ENCODE assay signal across 13 cellular contexts in genomic region chr4:90215286-90215685, GRCh38.
A peak's percentile ranks its signal among the peaks of the same experiment; 100 is the strongest.
DNase-seq lines count a peak whose midpoint lies in the region; ATAC-seq lines count a peak whose summit lies in the region.
"Had no signal": no experiment of that assay in that cellular context is flagged by ENCODE, and none has a peak within 500 bp of the region (broad histone marks: within the 10 kb centered on the region; RNA-seq: fewer than 3 reads in every experiment).

No MANE protein-coding gene starts in this region.

- no peak overlapping the region for H2BK5ac ChIP-seq in mesendoderm (ENCODE audit: low read length)

- no peaks in the 10 kb centered on the region for H3K27me3 ChIP-seq in mesendoderm (ENCODE audit: insufficient read depth, low read length, poor library complexity)

- H3K79me2 ChIP-seq in mesendoderm (ENCODE audit: control insufficient read depth, insufficient read depth, low read length): no peaks in the 10 kb centered on the region

- no peak overlapping the region for H3K4ac ChIP-seq in mesendoderm (ENCODE audit: low read depth, low read length)

- no peak for DNase-seq in left colon
- DNase-seq in germinal center (ENCODE audit: low spot score): no peak
- no peak for DNase-seq in mesendoderm
- no peak for DNase-seq in NCI-H1436 treated with DMSO at 0.1 percent for 48 hours (lab: John Stamatoyannopoulos, UW)
- no peak for DNase-seq in activated CD8-positive, alpha-beta memory T cell treated with anti-CD3 and anti-CD28 coated beads for 24 hours
- DNase-seq: activated CD8-positive, alpha-beta T cell treated with anti-CD3 and anti-CD28 coated beads, Interleukin-2, amount 10 ng/mL, durations not matched to agents 7 days and 5 days; activated naive CD4-positive, alpha-beta T cell treated with anti-CD3 and anti-CD28 coated beads, Interleukin-2, amount 10 ng/mL, durations not matched to agents 7 days and 5 days; Karpas-422; psoas muscle had no signal

- no peak overlapping the region for H3K18ac ChIP-seq in mesendoderm (ENCODE audit: low read length)

- no peak overlapping the region for H2BK120ac ChIP-seq in mesendoderm (ENCODE audit: low read depth, low read length)

- no peak overlapping the region for H3K4me3 ChIP-seq in mesendoderm (ENCODE audit: low read length)
- H3K4me3 ChIP-seq: psoas muscle had no signal

- no peak overlapping the region for H4K5ac ChIP-seq in mesendoderm (ENCODE audit: low read length)

- H3K79me1 ChIP-seq in mesendoderm (ENCODE audit: low read length): no peaks in the 10 kb centered on the region

- no peak overlapping the region for H3K56ac ChIP-seq in mesendoderm (ENCODE audit: low read length)

- H4K8ac ChIP-seq in mesendoderm (ENCODE audit: low read depth, low read length): no peak overlapping the region

- H3K9ac ChIP-seq in mesendoderm (ENCODE audit: low read length): no peak overlapping the region

- WGBS in mesendoderm (ENCODE audit: extremely low coverage, insufficient coverage, low lambda C conversion rate): no CpG with 5 or more reads among the region's 1 CpG

- intact Hi-C loops in left colon (cut with DNase I, micrococcal nuclease): no loop called here

- no peak overlapping the region for H3K27ac ChIP-seq in mesendoderm (ENCODE audit: low read depth, low read length)
- H3K27ac ChIP-seq: psoas muscle had no signal

- H3K4me2 ChIP-seq in mesendoderm (ENCODE audit: low read length): no peak overlapping the region

- H3K36me3 ChIP-seq in mesendoderm (ENCODE audit: control insufficient read depth, insufficient read depth, low read length): no peaks in the 10 kb centered on the region

- no peak overlapping the region for H2AK5ac ChIP-seq in mesendoderm (ENCODE audit: low read length)

- ATAC-seq in GM18870 (IDR thresholded peaks at IDR 0.05; ENCODE audit: unreplicated experiment): peak; percentile 47
- peak; percentile 79 for ATAC-seq in GM21723 (IDR thresholded peaks at IDR 0.05; ENCODE audit: unreplicated experiment)
- peak; percentile 45 for ATAC-seq in HG03565 (IDR thresholded peaks at IDR 0.05; ENCODE audit: unreplicated experiment)
- ATAC-seq in left colon: peak; percentile 91
- ATAC-seq: activated CD8-positive, alpha-beta T cell treated with anti-CD3 and anti-CD28 coated beads, Interleukin-2, amount 10 ng/mL, durations not matched to agents 7 days and 5 days; Panc1; psoas muscle had no signal

- no peak overlapping the region for H3K23ac ChIP-seq in mesendoderm (ENCODE audit: low read length)

- H2BK15ac ChIP-seq in mesendoderm (replicated peaks; ENCODE audit: low read depth): no peak overlapping the region

- H3K4me1 ChIP-seq in mesendoderm (ENCODE audit: control insufficient read depth, low read depth, low read length): no peaks in the 10 kb centered on the region
- H3K4me1 ChIP-seq: psoas muscle had no signal
